ENCODE assay signal across 21 cellular contexts in the genomic region with DNA sequence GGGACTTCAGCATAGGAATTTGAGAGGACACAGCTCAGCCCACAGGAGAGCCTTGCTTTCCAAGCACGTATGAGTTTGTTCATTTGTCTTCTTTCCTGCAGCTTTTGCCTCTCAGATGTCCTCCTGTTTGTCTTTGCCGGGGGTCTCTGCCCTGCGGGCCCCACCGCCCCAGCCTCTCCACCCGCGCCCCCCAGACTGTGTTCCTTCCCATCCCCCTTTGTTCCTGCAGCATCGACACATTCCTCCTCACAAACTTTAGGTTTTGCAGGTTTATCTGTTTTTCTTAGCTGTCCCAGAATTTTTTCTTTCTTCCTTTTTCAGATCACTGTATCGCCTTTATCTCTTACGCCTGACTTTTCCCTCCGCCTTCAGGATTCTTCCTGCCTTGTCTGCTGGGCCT. TPM values are rescaled to one million over a fixed set of nuclear protein-coding genes. Genes with fewer than 3 reads are reported as not detected.
"Had no signal": no experiment of that assay in that cellular context is flagged by ENCODE, and none has a peak within 500 bp of the region (broad histone marks: within the 10 kb centered on the region; RNA-seq: fewer than 3 reads in every experiment).

No MANE protein-coding gene starts in this region.

- H3K4me1 ChIP-seq: SJSA1 had no signal

- H3K27ac ChIP-seq: HL-60, SJSA1, SK-N-MC had no signal

- H3K4me3 ChIP-seq: SJSA1, SK-N-MC had no signal

- H3K36me3 ChIP-seq: SJSA1 had no signal

- H3K27me3 ChIP-seq: SJSA1 had no signal

- DNase-seq: KBM-7, MV-4-11, NCI-H1048, NCI-H1105, NCI-H1417, NCI-H1436 treated with DMSO at 0.1 percent for 48 hours, NCI-H1694, NCI-H187 treated with DMSO at 0.1 percent for 48 hours, NCI-H2029 treated with DMSO at 0.1 percent for 48 hours, NCI-H2171 treated with DMSO at 0.1 percent for 48 hours, NCI-H524 treated with DMSO at 0.1 percent for 48 hours, NCI-H69, NCI-H774, Right ventricle myocardium superior, RPMI8226, SIG-M5 had no signal

RNA-seq across cellular contexts. Expression of a gene that starts 18.9 kb away (rescaled TPM):
- total RNA-seq: LHCN-M2, MCF 10A, SJSA1 had no signal
